Comparison of ENCODE assay signal across 17 cellular contexts in the genomic region with DNA sequence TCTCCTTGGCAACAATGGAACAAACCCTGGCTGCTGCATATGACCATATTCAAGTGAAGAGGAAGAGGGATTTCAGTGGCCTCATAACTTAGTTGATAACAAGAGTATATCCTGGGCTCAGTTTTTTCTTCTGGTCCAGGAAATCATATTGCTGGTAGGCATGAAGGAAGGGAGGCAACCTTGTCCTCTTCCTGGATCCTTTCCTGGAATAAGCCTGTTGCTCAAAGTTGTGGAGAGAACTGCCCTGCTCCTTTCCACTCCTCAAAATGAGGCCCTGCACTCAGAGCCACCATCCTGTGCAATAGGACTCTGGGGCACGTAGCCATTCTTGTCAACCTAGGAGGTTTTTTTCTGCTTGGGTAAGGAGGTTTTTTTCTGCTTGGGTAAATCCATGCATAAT.
DNase-seq lines count a peak whose midpoint lies in the region; ATAC-seq and TF ChIP-seq lines count a peak whose summit lies in the region.
"Had no signal": no experiment of that assay in that cellular context is flagged by ENCODE, and none has a peak within 500 bp of the region (broad histone marks: within the 10 kb centered on the region; RNA-seq: fewer than 3 reads in every experiment).

No MANE protein-coding gene starts in this region.

- intact Hi-C loops in lower lobe of right lung (cut with DNase I) (no loop called here), upper lobe of right lung (cut with DNase I) (no loop called here)

- no peak overlapping the region for H3K9ac ChIP-seq in DND-41 (ENCODE audit: low read depth, low read length)

- H3K27me3 ChIP-seq in DND-41 (ENCODE audit: insufficient read depth, low read length, poor library complexity) (no peaks in the 10 kb centered on the region), lower lobe of right lung (ENCODE audit: low read depth) (no peaks in the 10 kb centered on the region), upper lobe of right lung (no peaks in the 10 kb centered on the region)

- ATAC-seq in DND-41 (ENCODE audit: insufficient read depth, low read depth) (no peak), lower lobe of right lung (peak; percentile 8 to 16), upper lobe of right lung (peak; percentile 31)
- ATAC-seq: A549; CD8-positive, alpha-beta T cell; HepG2 had no signal

- H3K4me3 Mint-ChIP-seq in endothelial cell (ENCODE audit: unreplicated experiment) = no peak overlapping the region
- H3K4me3 Mint-ChIP-seq: CD14-positive monocyte; CD8-positive, alpha-beta T cell; HFFc6 had no signal

- no peaks in the 10 kb centered on the region for H3K9me3 ChIP-seq in DND-41 (ENCODE audit: insufficient read depth, low read length, severe bottlenecking)
- no peaks in the 10 kb centered on the region for H3K9me3 ChIP-seq in lower lobe of right lung
- no peaks in the 10 kb centered on the region for H3K9me3 ChIP-seq in upper lobe of right lung
- H3K9me3 ChIP-seq: A549 had no signal

- DNase-seq in DND-41 = no peak
- DNase-seq in endothelial cell (ENCODE audit: low spot score) = no peak
- DNase-seq in lower lobe of right lung = no peak
- no peak for DNase-seq in upper lobe of right lung
- DNase-seq in NCI-H1105 (lab: John Stamatoyannopoulos, UW) = no peak
- no peak for DNase-seq in HuH-7 (ENCODE audit: low spot score)
- no peak for DNase-seq in stimulated activated CD4-positive, alpha-beta T cell treated with anti-CD3 and anti-CD28 coated beads, Interleukin-1b, Interleukin-23, amount 100 ng/mL, for 48 hours
- DNase-seq: CD8-positive, alpha-beta T cell; COR-L47; DMS153; DMS79 treated with DMSO at 0.1 percent for 48 hours; GDM1; HCEC 1CT; HFFc6 had no signal

- H3K9me3 Mint-ChIP-seq in endothelial cell (ENCODE audit: unreplicated experiment) = no peaks in the 10 kb centered on the region
- H3K9me3 Mint-ChIP-seq: CD14-positive monocyte; CD8-positive, alpha-beta T cell; HFFc6 had no signal

- H3K27ac ChIP-seq in DND-41 (ENCODE audit: low read length) = 0 out of 2 replicates have a peak overlapping the region, but pooled peaks have one; percentile 9
- peak overlapping the region; percentile 76 for H3K27ac ChIP-seq in lower lobe of right lung
- peak overlapping the region; percentile 55 for H3K27ac ChIP-seq in upper lobe of right lung
- H3K27ac ChIP-seq: A549 had no signal

- H3K27me3 Mint-ChIP-seq in endothelial cell (ENCODE audit: unreplicated experiment) = no peaks in the 10 kb centered on the region

- H4K20me1 ChIP-seq in DND-41 (ENCODE audit: insufficient read depth, low read length) = no peaks in the 10 kb centered on the region

- no peak overlapping the region for H2AFZ ChIP-seq in DND-41 (ENCODE audit: low read depth, low read length)

- H3K4me1 ChIP-seq in DND-41 (ENCODE audit: insufficient read depth, low read length) = no peaks in the 10 kb centered on the region
- H3K4me1 ChIP-seq in lower lobe of right lung = peaks cover 40% of the 10 kb centered on the region
- H3K4me1 ChIP-seq in upper lobe of right lung = peaks cover 3% of the 10 kb centered on the region
- H3K4me1 ChIP-seq: A549 had no signal

- TF ChIP-seq CTCF in DND-41 (IDR thresholded peaks at IDR 0.05; ENCODE audit: borderline replicate concordance, extremely low read depth, low read length, poor library complexity, severe bottlenecking) (no peak), endothelial cell (IDR thresholded peaks at IDR 0.05; ENCODE audit: unreplicated experiment) (no peak), lower lobe of right lung (IDR thresholded peaks at IDR 0.05) (no peak), upper lobe of right lung (IDR thresholded peaks at IDR 0.05) (no peak)

- peaks cover 43% of the 10 kb centered on the region for H3K4me1 Mint-ChIP-seq in endothelial cell (ENCODE audit: unreplicated experiment)
- H3K4me1 Mint-ChIP-seq: CD14-positive monocyte had no signal

- H3K36me3 Mint-ChIP-seq in endothelial cell (ENCODE audit: low read depth, unreplicated experiment) = no peaks in the 10 kb centered on the region
- H3K36me3 Mint-ChIP-seq: CD14-positive monocyte; CD8-positive, alpha-beta T cell had no signal

- H3K79me2 ChIP-seq in DND-41 (ENCODE audit: insufficient read depth, low read length) = no peaks in the 10 kb centered on the region

- H3K4me2 ChIP-seq in DND-41 (ENCODE audit: insufficient read depth, low read length) = no peak overlapping the region
- H3K4me2 ChIP-seq: A549 had no signal

- H3K27ac Mint-ChIP-seq in endothelial cell (ENCODE audit: unreplicated experiment) = peak overlapping the region; percentile 70
- H3K27ac Mint-ChIP-seq: CD14-positive monocyte; CD8-positive, alpha-beta T cell; HFFc6 had no signal

- peaks cover 44% of the 10 kb centered on the region for H3K36me3 ChIP-seq in DND-41 (ENCODE audit: insufficient read depth, low read length)
- no peaks in the 10 kb centered on the region for H3K36me3 ChIP-seq in lower lobe of right lung
- H3K36me3 ChIP-seq in upper lobe of right lung = no peaks in the 10 kb centered on the region

- no peak overlapping the region for H3K4me3 ChIP-seq in DND-41 (ENCODE audit: low read depth in 1 of 2, low read length in 2 of 2)
- no peak overlapping the region for H3K4me3 ChIP-seq in lower lobe of right lung
- H3K4me3 ChIP-seq in upper lobe of right lung = no peak overlapping the region
- H3K4me3 ChIP-seq: A549 had no signal

Comparison
In these comparisons a context has a peak if more than half of its experiments do, and no peak if none do; other contexts are left out.
1. H3K27ac ChIP-seq: peak in every context shown above with its lines; median percentile 76 in lower lobe of right lung; 55 in upper lobe of right lung; 9 in DND-41.